Comparison of ENCODE assay signal across 8 cellular contexts in the genomic region with DNA sequence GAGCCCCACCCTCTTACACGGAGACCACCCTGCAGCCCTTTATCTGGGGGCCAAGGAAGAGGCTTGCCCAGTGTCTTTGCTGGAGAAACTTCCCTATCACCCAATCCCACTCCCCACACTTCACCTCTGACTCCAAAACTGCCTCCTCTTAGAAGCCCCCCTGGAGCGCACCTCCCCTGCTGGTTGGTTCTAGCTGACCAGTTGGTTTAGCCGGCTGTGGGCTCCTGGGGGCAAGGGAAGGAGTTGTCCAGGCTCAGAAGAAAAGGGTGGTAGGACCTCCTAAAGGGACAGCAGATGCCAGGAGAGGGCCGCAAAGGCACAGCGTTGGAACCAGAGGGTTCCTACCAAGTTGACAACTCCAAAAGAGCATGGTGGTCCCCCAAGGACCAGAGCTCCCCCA.
DNase-seq lines count a peak whose midpoint lies in the region; FAIRE-seq and TF ChIP-seq lines count a peak whose summit lies in the region.
"Had no signal": no experiment of that assay in that cellular context is flagged by ENCODE, and none has a peak within 500 bp of the region (broad histone marks: within the 10 kb centered on the region; RNA-seq: fewer than 3 reads in every experiment).

No MANE protein-coding gene starts in this region.

- H3K9ac ChIP-seq in NT2/D1 (ENCODE audit: insufficient read length, low read depth), result peak overlapping the region; percentile 94
- peak overlapping the region; percentile 80 to 96 for H3K9ac ChIP-seq in duodenal mucosa (ENCODE audit: low read depth in 1 of 2, low read length in 2 of 2)
- peak overlapping the region; percentile 60 to 97 for H3K9ac ChIP-seq in mucosa of rectum (ENCODE audit: low read depth in 1 of 2, low read length in 2 of 2)

- peaks cover 68% of the 10 kb centered on the region for H3K4me1 ChIP-seq in NT2/D1 (ENCODE audit: insufficient read depth, insufficient read length)
- peaks cover 69 to 80% of the 10 kb centered on the region in 2 donors for H3K4me1 ChIP-seq in duodenal mucosa (ENCODE audit: control insufficient read depth in 1 of 2, insufficient read depth in 2 of 2, low read length in 2 of 2)
- peaks cover 59 to 74% of the 10 kb centered on the region in 2 donors for H3K4me1 ChIP-seq in mucosa of rectum (ENCODE audit: control insufficient read depth in 2 of 2, insufficient read depth in 2 of 2, low read length in 2 of 2)
- H3K4me1 ChIP-seq in tibial artery, result peaks cover 6 to 90% (median 85%) of the 10 kb centered on the region in 4 donors

- DNase-seq in NT2/D1 (ENCODE audit: low read depth, low spot score) (no peak), tibial artery (no peak), GM19239 (ENCODE audit: insufficient read length, low spot score) (no peak), T1000 (lab: John Stamatoyannopoulos, UW) (no peak), DMS53 treated with DMSO at 0.1 percent for 48 hours (lab: John Stamatoyannopoulos, UW; ENCODE audit: unreplicated experiment) (no peak)
- DNase-seq: activated B cell treated with CpG ODN at 0.5 μM for 24 hours had no signal

- peaks cover 41% of the 10 kb centered on the region for H3K36me3 ChIP-seq in NT2/D1 (ENCODE audit: insufficient read depth, insufficient read length, low read length)
- peaks cover 0 to 5% of the 10 kb centered on the region in 2 donors for H3K36me3 ChIP-seq in duodenal mucosa (ENCODE audit: control insufficient read depth in 1 of 2, insufficient read depth in 2 of 2, low read length in 2 of 2)
- no peaks in the 10 kb centered on the region for H3K36me3 ChIP-seq in mucosa of rectum (ENCODE audit: control insufficient read depth in 2 of 2, insufficient read depth in 2 of 2, low read length in 2 of 2)
- H3K36me3 ChIP-seq in tibial artery, result no peaks in the 10 kb centered on the region

- TF ChIP-seq CTCF in tibial artery (IDR thresholded peaks at IDR 0.05), result no peak

- H3K27ac ChIP-seq in duodenal mucosa (ENCODE audit: low read depth, low read length), result peak overlapping the region; percentile 89
- H3K27ac ChIP-seq in mucosa of rectum (ENCODE audit: low read depth in 2 of 2, low read length in 2 of 2), result peak overlapping the region; percentile 95 to 97
- H3K27ac ChIP-seq in tibial artery, result peak overlapping the region; percentile 93 to 99

- H3K9me3 ChIP-seq in NT2/D1 (ENCODE audit: insufficient read depth, low read length) (no peaks in the 10 kb centered on the region), duodenal mucosa (ENCODE audit: control insufficient read depth in 1 of 2, low read length in 2 of 2) (no peaks in the 10 kb centered on the region), mucosa of rectum (ENCODE audit: control insufficient read depth in 2 of 2, low read length in 2 of 2) (no peaks in the 10 kb centered on the region), tibial artery (no peaks in the 10 kb centered on the region)

- H3K4me3 ChIP-seq in NT2/D1 (ENCODE audit: insufficient read length, low read depth) (peak overlapping the region; percentile 83), duodenal mucosa (ENCODE audit: low read depth in 1 of 2, low read length in 2 of 2) (peak overlapping the region; percentile 82 to 83), mucosa of rectum (ENCODE audit: low read length in 2 of 2) (peak overlapping the region; percentile 86 to 90), tibial artery (peak overlapping the region; percentile 66 to 95)

- intact Hi-C loops in tibial artery (cut with DNase I; ENCODE audit: low total_unique reads), result no loop called here

- H3K27me3 ChIP-seq in NT2/D1 (ENCODE audit: insufficient read depth, insufficient read length) (no peaks in the 10 kb centered on the region), duodenal mucosa (ENCODE audit: control insufficient read depth in 1 of 2, insufficient read depth in 2 of 2, low read length in 2 of 2) (no peaks in the 10 kb centered on the region), mucosa of rectum (ENCODE audit: control insufficient read depth in 2 of 2, insufficient read depth in 2 of 2, low read length in 2 of 2) (peaks cover 0 to 3% of the 10 kb centered on the region in 2 donors), tibial artery (no peaks in the 10 kb centered on the region)

- FAIRE-seq in GM19239 (lab: Jason Lieb, UNC), result no peak
